Comparison of ENCODE assay signal across 8 cellular contexts in the genomic region with DNA sequence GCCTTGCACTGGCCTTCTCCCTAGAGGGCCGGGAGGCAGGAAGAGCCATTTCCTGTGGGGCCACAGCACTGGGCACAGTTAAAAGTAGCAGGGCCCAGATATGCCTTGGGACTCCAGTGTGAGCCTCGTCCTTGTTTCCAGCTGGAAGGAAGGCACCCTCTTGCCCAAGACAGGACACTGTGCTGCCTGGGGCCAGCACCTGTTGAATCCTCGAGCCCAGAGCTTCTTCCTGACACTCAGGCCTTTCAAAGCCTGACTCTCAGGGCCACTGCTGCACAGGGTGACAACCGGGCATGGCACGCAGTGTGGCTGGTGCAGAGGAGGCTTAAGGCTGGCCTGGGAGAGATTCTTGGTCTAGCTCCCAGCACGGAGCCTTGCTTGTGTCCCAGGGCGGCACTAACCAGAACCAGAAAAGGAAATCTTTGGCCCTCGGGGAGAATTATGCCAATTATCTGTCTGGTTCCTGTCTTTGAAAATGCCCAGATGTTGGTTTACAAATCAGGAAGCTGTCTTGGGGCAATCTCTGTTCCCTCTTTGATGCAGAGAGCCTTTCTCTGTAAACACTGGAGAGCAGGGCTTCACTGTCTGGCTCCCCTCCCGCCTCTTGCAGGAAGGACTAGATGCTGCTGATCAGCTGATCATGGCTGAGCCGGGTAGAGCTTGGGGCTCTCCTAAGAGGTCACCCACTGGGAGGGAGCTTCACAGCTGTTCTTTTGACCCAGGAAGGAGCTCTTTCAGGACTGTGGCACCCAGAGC. TPM values are rescaled to one million over a fixed set of nuclear protein-coding genes. Genes with fewer than 3 reads are reported as not detected.
A peak's percentile ranks its signal among the peaks of the same experiment; 100 is the strongest.
DNase-seq lines count a peak whose midpoint lies in the region; TF ChIP-seq lines count a peak whose summit lies in the region.
"Had no signal": no experiment of that assay in that cellular context is flagged by ENCODE, and none has a peak within 500 bp of the region (broad histone marks: within the 10 kb centered on the region; RNA-seq: fewer than 3 reads in every experiment).

No MANE protein-coding gene starts in this region.

- H3K27ac Mint-ChIP-seq in activated naive CD8-positive, alpha-beta T cell treated with anti-CD3 and anti-CD28 coated beads for 36 hours: no peak overlapping the region

- TF ChIP-seq POLR2A in adrenal gland (IDR thresholded peaks at IDR 0.05): no peak
- no peak for TF ChIP-seq POLR2A in suprapubic skin (IDR thresholded peaks at IDR 0.05)

- TF ChIP-seq CTCF in adrenal gland (IDR thresholded peaks at IDR 0.05) (no peak), suprapubic skin (IDR thresholded peaks at IDR 0.05) (no peak)

- H3K27ac ChIP-seq in adrenal gland: peak overlapping the region in 4 of 5 donors; percentile 1 to 93 (median 54)
- H3K27ac ChIP-seq in suprapubic skin: peak overlapping the region; percentile 82

- WGBS in adrenal gland, 4 donors: 39 to 71% (median 62%) methylated on average over 6 to 10 of the region's 10 CpGs
- WGBS in suprapubic skin: 55% methylated on average over 5 of the region's 10 CpGs

- intact Hi-C loops in adrenal gland (cut with DNase I): loop anchor here in 1 of 2 donors (10.0 kb wide), 1 partner anchor 51 kb away; no protein-coding TSS in a partner anchor

- H3K4me1 ChIP-seq in adrenal gland (replicated peaks in 1 of 2): peaks cover 28 to 58% of the 10 kb centered on the region in 2 donors
- H3K4me1 ChIP-seq in suprapubic skin: peaks cover 57% of the 10 kb centered on the region
- H3K4me1 ChIP-seq: prostate gland had no signal

- H3K27me3 ChIP-seq in adrenal gland: no peaks in the 10 kb centered on the region
- no peaks in the 10 kb centered on the region for H3K27me3 ChIP-seq in suprapubic skin

- no peaks in the 10 kb centered on the region for H3K27me3 Mint-ChIP-seq in activated naive CD8-positive, alpha-beta T cell treated with anti-CD3 and anti-CD28 coated beads for 36 hours

- no peaks in the 10 kb centered on the region for H3K9me3 Mint-ChIP-seq in activated naive CD8-positive, alpha-beta T cell treated with anti-CD3 and anti-CD28 coated beads for 36 hours

- peaks cover 24% of the 10 kb centered on the region for H3K4me1 Mint-ChIP-seq in activated naive CD8-positive, alpha-beta T cell treated with anti-CD3 and anti-CD28 coated beads for 36 hours

- no peak for TF ChIP-seq EP300 in suprapubic skin (IDR thresholded peaks at IDR 0.05)

- peaks cover 8% of the 10 kb centered on the region for H3K36me3 Mint-ChIP-seq in activated naive CD8-positive, alpha-beta T cell treated with anti-CD3 and anti-CD28 coated beads for 36 hours

- H3K9me3 ChIP-seq in adrenal gland (replicated peaks in 1 of 3) (no peaks in the 10 kb centered on the region), suprapubic skin (no peaks in the 10 kb centered on the region)
- H3K9me3 ChIP-seq: prostate gland had no signal

- no peak overlapping the region for H3K4me3 Mint-ChIP-seq in activated naive CD8-positive, alpha-beta T cell treated with anti-CD3 and anti-CD28 coated beads for 36 hours

- H3K4me3 ChIP-seq in adrenal gland (no peak overlapping the region), suprapubic skin (no peak overlapping the region)
- H3K4me3 ChIP-seq: prostate gland had no signal

- H3K36me3 ChIP-seq in adrenal gland (replicated peaks in 1 of 2) (no peaks in the 10 kb centered on the region), suprapubic skin (peaks cover 2% of the 10 kb centered on the region)
- H3K36me3 ChIP-seq: prostate gland had no signal

- DNase-seq in MV-4-11 (lab: John Stamatoyannopoulos, UW) (peak; percentile 92), adrenal gland (peak in 5 of 7 donors; percentile 55 to 88 (median 61)), left kidney (ENCODE audit: low read depth, low spot score) (peak; percentile 36), suprapubic skin (ENCODE audit: low spot score in 2 of 2) (peak; percentile 69 to 77), activated T-cell treated with anti-CD3 and anti-CD28 coated beads for 4 hours (no peak)
- DNase-seq in stimulated activated CD4-positive, alpha-beta T cell treated with anti-CD3 and anti-CD28 coated beads, Interleukin-12 subunit alpha, Interleukin-12 subunit beta, amount 100 ng/mL, for 4 hours: no peak
- DNase-seq in activated naive CD8-positive, alpha-beta T cell treated with anti-CD3 and anti-CD28 coated beads for 36 hours: no peak

RNA-seq across cellular contexts. Expression of gene LDHD, which starts 11.1 kb away (rescaled TPM):
- total RNA-seq in adrenal gland (10 to 100 TPM; 15.9 to 46.0 (median 23.4) TPM), suprapubic skin (10 to 100 TPM; 10.7 to 19.2 (median 14.0) TPM)
- 10 to 100 TPM; 11.8 to 18.9 (median 12.1) TPM for polyA plus RNA-seq in adrenal gland
- not detected for total RNA-seq in activated naive CD8-positive, alpha-beta T cell treated with anti-CD3 and anti-CD28 coated beads for 36 hours

RNA-seq across cellular contexts. Expression of gene ZFP1, which starts 42.8 kb away (rescaled TPM):
- total RNA-seq in adrenal gland (10 to 100 TPM in 2 of 8 donors, 1 to 10 TPM in 6; 5.9 to 15.1 (median 8.7) TPM), suprapubic skin (1 to 10 TPM; 4.4 to 8.7 (median 6.8) TPM)
- polyA plus RNA-seq in adrenal gland: 10 to 100 TPM in 1 of 3 donors, 1 to 10 TPM in 2; 4.5 to 10.5 (median 6.9) TPM
- 10 to 100 TPM; 18.7 to 19.0 TPM for total RNA-seq in activated naive CD8-positive, alpha-beta T cell treated with anti-CD3 and anti-CD28 coated beads for 36 hours

Comparison
In these comparisons a context has a peak if more than half of its experiments do, and no peak if none do; other contexts are left out.
1. DNase-seq: peak in MV-4-11 (single experiment), adrenal gland (5 of 7), left kidney (single experiment) and suprapubic skin (2 of 2); none in activated T-cell treated with anti-CD3 and anti-CD28 coated beads for 4 hours (single experiment), stimulated activated CD4-positive, alpha-beta T cell treated with anti-CD3 and anti-CD28 coated beads, Interleukin-12 subunit alpha, Interleukin-12 subunit beta, amount 100 ng/mL, for 4 hours (single experiment) and activated naive CD8-positive, alpha-beta T cell treated with anti-CD3 and anti-CD28 coated beads for 36 hours (single experiment).
2. RNA of gene LDHD, which starts 11.1 kb away (total RNA-seq): 15.9 to 46.0 TPM in adrenal gland and 10.7 to 19.2 TPM in suprapubic skin; not detected in activated naive CD8-positive, alpha-beta T cell treated with anti-CD3 and anti-CD28 coated beads for 36 hours; every median in the first group is over 10 times any median in the second.